ENCODE assay signal across 15 cellular contexts in the genomic region with DNA sequence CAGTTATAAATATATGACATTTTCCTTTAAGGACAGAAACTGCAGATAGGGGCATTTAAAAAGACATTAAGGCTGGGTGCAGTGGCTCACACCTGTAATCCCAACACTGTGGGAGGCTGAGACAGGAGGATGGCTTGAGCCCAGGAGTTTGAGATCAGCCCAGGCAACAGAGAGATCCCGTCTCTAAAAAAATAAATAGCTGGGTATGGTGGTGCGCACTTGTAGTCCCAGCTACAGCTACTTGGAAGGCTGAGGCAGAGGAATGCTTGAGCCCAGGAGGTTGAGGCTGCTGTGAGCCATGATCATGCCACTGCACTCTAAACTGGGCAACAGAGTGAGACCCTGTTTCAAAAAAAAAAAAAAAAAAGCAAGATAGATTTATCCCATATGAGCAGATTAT.
A peak's percentile ranks its signal among the peaks of the same experiment; 100 is the strongest.
DNase-seq lines count a peak whose midpoint lies in the region; ATAC-seq and TF ChIP-seq lines count a peak whose summit lies in the region.
"Had no signal": no experiment of that assay in that cellular context is flagged by ENCODE, and none has a peak within 500 bp of the region (broad histone marks: within the 10 kb centered on the region; RNA-seq: fewer than 3 reads in every experiment).

No MANE protein-coding gene starts in this region.

- H3K4me1 Mint-ChIP-seq in activated T-cell treated with anti-CD3 and anti-CD28 coated beads, Interleukin-2, amount 50 U/mL, for 72 hours (ENCODE audit: low read depth) = no peaks in the 10 kb centered on the region
- peaks cover 16% of the 10 kb centered on the region for H3K4me1 Mint-ChIP-seq in neural progenitor cell
- H3K4me1 Mint-ChIP-seq: activated naive CD4-positive, alpha-beta T cell treated with anti-CD3 and anti-CD28 coated beads, Interleukin-2, amount 10 ng/mL, durations not matched to agents 7 days and 5 days had no signal

- H3K36me3 Mint-ChIP-seq in activated T-cell treated with anti-CD3 and anti-CD28 coated beads, Interleukin-2, amount 50 U/mL, for 72 hours (ENCODE audit: insufficient read depth in 2 of 2) = no peaks in the 10 kb centered on the region
- no peaks in the 10 kb centered on the region for H3K36me3 Mint-ChIP-seq in neural progenitor cell
- H3K36me3 Mint-ChIP-seq: naive B cell had no signal

- H3F3A ChIP-seq in neural progenitor cell (ENCODE audit: low read depth) = peaks cover 19% of the 10 kb centered on the region

- no peak for DNase-seq in activated T-cell treated with anti-CD3 and anti-CD28 coated beads, Interleukin-2, amount 50 U/mL, for 72 hours
- no peak for DNase-seq in activated T-cell treated with anti-CD3 and anti-CD28 coated beads, Interleukin-2, amount 50 U/mL, for 1 hour
- DNase-seq in breast epithelium (ENCODE audit: low spot score in 2 of 2) (no peak), tibial artery (no peak), HAP-1 (ENCODE audit: low spot score in 2 of 2) (no peak), neural progenitor cell (ENCODE audit: low spot score) (no peak)
- DNase-seq: activated naive CD4-positive, alpha-beta T cell treated with anti-CD3 and anti-CD28 coated beads, Interleukin-2, amount 10 ng/mL, durations not matched to agents 7 days and 5 days; Kasumi-1; naive B cell; NCI-H1930; NCI-H774; SJCRH30; WERI-Rb-1 had no signal

- peaks cover 3% of the 10 kb centered on the region for H4K20me1 ChIP-seq in neural progenitor cell (ENCODE audit: low read depth)

- no peaks in the 10 kb centered on the region for H3K9me3 Mint-ChIP-seq in activated T-cell treated with anti-CD3 and anti-CD28 coated beads, Interleukin-2, amount 50 U/mL, for 72 hours
- H3K9me3 Mint-ChIP-seq in neural progenitor cell = no peaks in the 10 kb centered on the region
- H3K9me3 Mint-ChIP-seq: activated naive CD4-positive, alpha-beta T cell treated with anti-CD3 and anti-CD28 coated beads, Interleukin-2, amount 10 ng/mL, durations not matched to agents 7 days and 5 days had no signal

- H3K4me3 Mint-ChIP-seq in activated T-cell treated with anti-CD3 and anti-CD28 coated beads, Interleukin-2, amount 50 U/mL, for 72 hours = no peak overlapping the region
- H3K4me3 Mint-ChIP-seq in neural progenitor cell = no peak overlapping the region
- H3K4me3 Mint-ChIP-seq: activated naive CD4-positive, alpha-beta T cell treated with anti-CD3 and anti-CD28 coated beads, Interleukin-2, amount 10 ng/mL, durations not matched to agents 7 days and 5 days; naive B cell had no signal

- H3K27me3 ChIP-seq in breast epithelium = no peaks in the 10 kb centered on the region
- H3K27me3 ChIP-seq in mucosa of rectum (ENCODE audit: control insufficient read depth in 2 of 2, insufficient read depth in 2 of 2, low read length in 2 of 2) = no peaks in the 10 kb centered on the region
- H3K27me3 ChIP-seq in tibial artery = no peaks in the 10 kb centered on the region
- peaks cover 3% of the 10 kb centered on the region; the same call in 1 of the 2 replicates for H3K27me3 ChIP-seq in HAP-1 (ENCODE audit: low read depth)
- no peaks in the 10 kb centered on the region for H3K27me3 ChIP-seq in neural progenitor cell
- H3K27me3 ChIP-seq: SJCRH30 had no signal

- H3K9ac ChIP-seq in mucosa of rectum (ENCODE audit: low read depth in 1 of 2, low read length in 2 of 2) (no peak overlapping the region), neural progenitor cell (no peak overlapping the region)

- in situ Hi-C loops in HAP-1 (cut with MboI; ENCODE audit: low sequenced_read_pairs) = no loop called here

- H3K9me3 ChIP-seq in breast epithelium (no peaks in the 10 kb centered on the region), mucosa of rectum (ENCODE audit: control insufficient read depth in 2 of 2, low read length in 2 of 2) (no peaks in the 10 kb centered on the region), tibial artery (no peaks in the 10 kb centered on the region), HAP-1 (no peaks in the 10 kb centered on the region), neural progenitor cell (ENCODE audit: low read depth) (no peaks in the 10 kb centered on the region)
- H3K9me3 ChIP-seq: SJCRH30 had no signal

- H3K27ac ChIP-seq in breast epithelium (peak overlapping the region; percentile 97 to 98), mucosa of rectum (ENCODE audit: low read depth in 2 of 2, low read length in 2 of 2) (peak overlapping the region; percentile 85 to 93), tibial artery (peak overlapping the region; percentile 84 to 88), neural progenitor cell (no peak overlapping the region)
- H3K27ac ChIP-seq: SJCRH30, WERI-Rb-1 had no signal

- ATAC-seq in activated T-cell treated with anti-CD3 and anti-CD28 coated beads, Interleukin-2, amount 50 U/mL, for 72 hours (replicated peaks in 1 of 2) = no peak
- ATAC-seq in HG03139 (IDR thresholded peaks at IDR 0.05; ENCODE audit: unreplicated experiment) = no peak

- no peak overlapping the region for H3K4me3 ChIP-seq in breast epithelium
- no peak overlapping the region for H3K4me3 ChIP-seq in mucosa of rectum (ENCODE audit: low read length in 2 of 2)
- H3K4me3 ChIP-seq in tibial artery = no peak overlapping the region
- no peak overlapping the region for H3K4me3 ChIP-seq in HAP-1
- H3K4me3 ChIP-seq in neural progenitor cell = no peak overlapping the region
- H3K4me3 ChIP-seq: SJCRH30 had no signal

- intact Hi-C loops in breast epithelium (cut with DNase I; ENCODE audit: low total_unique reads) (no loop called here), tibial artery (cut with DNase I; ENCODE audit: low total_unique reads) (no loop called here)

- peak overlapping the region; percentile 77 for H3K27ac Mint-ChIP-seq in activated T-cell treated with anti-CD3 and anti-CD28 coated beads, Interleukin-2, amount 50 U/mL, for 72 hours
- H3K27ac Mint-ChIP-seq in neural progenitor cell = no peak overlapping the region
- H3K27ac Mint-ChIP-seq: naive B cell had no signal

- TF ChIP-seq POLR2A in breast epithelium (IDR thresholded peaks at IDR 0.05) = no peak

- peaks cover 11 to 38% of the 10 kb centered on the region in 2 donors for H3K4me1 ChIP-seq in breast epithelium
- H3K4me1 ChIP-seq in mucosa of rectum (ENCODE audit: control insufficient read depth in 2 of 2, insufficient read depth in 2 of 2, low read length in 2 of 2) = peaks cover 25 to 44% of the 10 kb centered on the region in 2 donors
- H3K4me1 ChIP-seq in tibial artery = peaks cover 4 to 86% (median 54%) of the 10 kb centered on the region in 4 donors
- H3K4me1 ChIP-seq in HAP-1 = peaks cover 8% of the 10 kb centered on the region; the same call in 1 of the 2 replicates
- H3K4me1 ChIP-seq in neural progenitor cell = no peaks in the 10 kb centered on the region

- no peak overlapping the region for H3K4me2 ChIP-seq in neural progenitor cell

- no peak overlapping the region for H2AFZ ChIP-seq in neural progenitor cell (replicated peaks)

- H3K27me3 Mint-ChIP-seq in activated T-cell treated with anti-CD3 and anti-CD28 coated beads, Interleukin-2, amount 50 U/mL, for 72 hours (ENCODE audit: low read depth) = no peaks in the 10 kb centered on the region
- peaks cover 3% of the 10 kb centered on the region for H3K27me3 Mint-ChIP-seq in neural progenitor cell (ENCODE audit: insufficient read depth, low read depth)
- H3K27me3 Mint-ChIP-seq: naive B cell had no signal

- no peaks in the 10 kb centered on the region for H3K36me3 ChIP-seq in breast epithelium
- no peaks in the 10 kb centered on the region for H3K36me3 ChIP-seq in mucosa of rectum (ENCODE audit: control insufficient read depth in 2 of 2, insufficient read depth in 2 of 2, low read length in 2 of 2)
- no peaks in the 10 kb centered on the region for H3K36me3 ChIP-seq in tibial artery
- H3K36me3 ChIP-seq in HAP-1 (replicated peaks) = no peaks in the 10 kb centered on the region
- H3K36me3 ChIP-seq in neural progenitor cell = no peaks in the 10 kb centered on the region
- H3K36me3 ChIP-seq: SJCRH30, WERI-Rb-1 had no signal

- H3K79me2 ChIP-seq in neural progenitor cell (ENCODE audit: low read depth) = no peaks in the 10 kb centered on the region

- TF ChIP-seq CTCF in breast epithelium (IDR thresholded peaks at IDR 0.05) (no peak), tibial artery (IDR thresholded peaks at IDR 0.05) (no peak), neural progenitor cell (IDR thresholded peaks at IDR 0.05) (no peak)
